In genomic region chr5:40762716-40763115, GRCh38 we compare ENCODE assay signal across 1 cellular context.
A peak's percentile ranks its signal among the peaks of the same experiment; 100 is the strongest.
TF ChIP-seq lines count a peak whose summit lies in the region.

No MANE protein-coding gene starts in this region.

TF ChIP-seq in IMR-90, 13 proteins besides CTCF, POLR2A, EP300 and RAD21:
- TF ChIP-seq CEBPB (IDR thresholded peaks at IDR 0.05; ENCODE audit: low read depth, low read length) (0 out of 2 replicates have a peak, but pooled peaks have one; percentile 30), CHD1 (IDR thresholded peaks at IDR 0.05; ENCODE audit: low read depth, low read length) (no peak)
TF ChIP-seq in IMR-90: peak in this region for 1.
